ENCODE assay signal across 1 cellular context in genomic region chr1:114490235-114490634, GRCh38.
A peak's percentile ranks its signal among the peaks of the same experiment; 100 is the strongest.
TF ChIP-seq lines count a peak whose summit lies in the region.

No MANE protein-coding gene starts in this region.

TF ChIP-seq in GM12878, 131 proteins besides CTCF, POLR2A, EP300 and RAD21:
- TF ChIP-seq RUNX3 (IDR thresholded peaks at IDR 0.05; ENCODE audit: low read length), result peak; percentile 15; the same call in 1 of the 2 replicates
- no peak for TF ChIP-seq FOXM1 (IDR thresholded peaks at IDR 0.05; ENCODE audit: low read depth, low read length)
- 0 out of 4 replicates have a peak, but pooled peaks of 1 of the 2 experiments have one; percentile 60 for TF ChIP-seq ETV6 (conservative IDR thresholded peaks at IDR 0.05 in 1 of 2, IDR thresholded peaks at IDR 0.05 in 1 of 2; ENCODE audit: borderline replicate concordance in 1 of 2, low read depth in 1 of 2)
TF ChIP-seq in GM12878: peak in this region for 2.
